In genomic region chr9:78902051-78902450, GRCh38 we compare ENCODE assay signal across 34 cellular contexts.
"Had no signal": no experiment of that assay in that cellular context is flagged by ENCODE, and none has a peak within 500 bp of the region (broad histone marks: within the 10 kb centered on the region; RNA-seq: fewer than 3 reads in every experiment).

No MANE protein-coding gene starts in this region.

- H3K36me3 ChIP-seq: adrenal gland, brain microvascular endothelial cell, breast epithelium had no signal

- H3K4me3 Mint-ChIP-seq: activated B cell treated with CpG ODN at 0.5 μM for 24 hours; activated CD4-positive, alpha-beta memory T cell treated with anti-CD3 and anti-CD28 coated beads for 36 hours; activated CD4-positive, alpha-beta T cell treated with anti-CD3 and anti-CD28 coated beads, Interleukin-2, amount 10 ng/mL, durations not matched to agents 24 days and 14 days; activated CD8-positive, alpha-beta memory T cell treated with anti-CD3 and anti-CD28 coated beads, Interleukin-2, amount 10 ng/mL, durations not matched to agents 7 days and 5 days; activated CD8-positive, alpha-beta T cell treated with anti-CD3 and anti-CD28 coated beads for 36 hours; activated naive CD4-positive, alpha-beta T cell treated with anti-CD3 and anti-CD28 coated beads for 36 hours; activated naive CD8-positive, alpha-beta T cell treated with anti-CD3 and anti-CD28 coated beads for 36 hours; activated T-cell treated with anti-CD3 and anti-CD28 coated beads, Interleukin-2, amount 50 U/mL, for 4 hours; activated T-cell treated with anti-CD3 and anti-CD28 coated beads, Interleukin-2, amount 50 U/mL, for 72 hours; activated T-helper 1 cell treated with anti-CD3 and anti-CD28 coated beads, Interleukin-12 subunit alpha, Interleukin-12 subunit beta, Interleukin-2, Interleukin-4 antibody, amounts not matched to agents 30 ng/mL and 10 ng/mL and 1 ng/mL, durations not matched to agents 14 hours and 24 hours and 36 hours; activated T-helper 17 cell treated with anti-CD3 and anti-CD28 coated beads, Interleukin-2, amount 50 U/mL, for 72 hours; T-helper 1 cell treated with Interleukin-12 subunit alpha and Interleukin-12 subunit beta and Interleukin-4 antibody, amounts not matched to agents 30 μg/mL and 1 μg/mL, for 36 hours; T-helper 2 cell treated with Interferon-gamma antibody and Interleukin-4, amounts not matched to agents 5 μg/mL and 100 μg/mL, for 36 hours had no signal

- DNase-seq: activated B cell treated with CpG ODN at 0.5 μM for 24 hours; activated CD4-positive, alpha-beta memory T cell treated with anti-CD3 and anti-CD28 coated beads for 36 hours; activated CD4-positive, alpha-beta T cell treated with anti-CD3 and anti-CD28 coated beads for 4 hours; activated CD4-positive, alpha-beta T cell treated with anti-CD3 and anti-CD28 coated beads, Interleukin-2, amount 10 ng/mL, durations not matched to agents 24 days and 14 days; activated CD4-positive, alpha-beta T cell treated with anti-CD3 and anti-CD28 coated beads, Interleukin-2, amount 50 U/mL, for 1 hour; activated CD4-positive, alpha-beta T cell treated with anti-CD3 and anti-CD28 coated beads, Interleukin-2, amount 50 U/mL, for 4 hours; activated CD4-positive, CD25-positive, alpha-beta regulatory T cell treated with anti-CD3 and anti-CD28 coated beads, Interleukin-2, amount 50 U/mL, for 72 hours; activated CD8-positive, alpha-beta memory T cell treated with anti-CD3 and anti-CD28 coated beads, Interleukin-2, amount 10 ng/mL, durations not matched to agents 7 days and 5 days; activated CD8-positive, alpha-beta T cell treated with anti-CD3 and anti-CD28 coated beads for 36 hours; activated effector memory CD4-positive, alpha-beta T cell treated with anti-CD3 and anti-CD28 coated beads, Interleukin-2, amount 50 U/mL, for 16 hours; activated gamma-delta T cell treated with Interleukin-2 at 50 U/mL for 16 hours; activated naive CD4-positive, alpha-beta T cell; activated naive CD4-positive, alpha-beta T cell treated with anti-CD3 and anti-CD28 coated beads for 36 hours; activated naive CD4-positive, alpha-beta T cell treated with anti-CD3 and anti-CD28 coated beads, Interleukin-2, amount 50 U/mL, for 16 hours; activated naive CD8-positive, alpha-beta T cell treated with anti-CD3 and anti-CD28 coated beads for 36 hours; activated T-cell treated with anti-CD3 and anti-CD28 coated beads for 4 hours; activated T-cell treated with anti-CD3 and anti-CD28 coated beads, Interleukin-2, amount 50 U/mL, for 1 hour; activated T-cell treated with anti-CD3 and anti-CD28 coated beads, Interleukin-2, amount 50 U/mL, for 4 hours; activated T-cell treated with anti-CD3 and anti-CD28 coated beads, Interleukin-2, amount 50 U/mL, for 72 hours; adrenal gland; amniotic stem cell; aorta; body of pancreas; brain microvascular endothelial cell; central memory CD4-positive, alpha-beta T cell; T-helper 2 cell; T-helper 9 cell had no signal

- H3K4me3 ChIP-seq: adrenal gland, body of pancreas, breast epithelium had no signal

- H3K9me3 ChIP-seq: adrenal gland, body of pancreas, breast epithelium had no signal

- H3K27me3 ChIP-seq: adrenal gland, body of pancreas, brain microvascular endothelial cell, breast epithelium had no signal

- H3K4me1 Mint-ChIP-seq: activated B cell treated with CpG ODN at 0.5 μM for 24 hours; activated CD4-positive, alpha-beta T cell treated with anti-CD3 and anti-CD28 coated beads, Interleukin-2, amount 10 ng/mL, durations not matched to agents 24 days and 14 days; activated CD8-positive, alpha-beta memory T cell treated with anti-CD3 and anti-CD28 coated beads, Interleukin-2, amount 10 ng/mL, durations not matched to agents 7 days and 5 days; activated naive CD8-positive, alpha-beta T cell treated with anti-CD3 and anti-CD28 coated beads for 36 hours; activated T-helper 17 cell treated with anti-CD3 and anti-CD28 coated beads, Interleukin-2, amount 50 U/mL, for 72 hours had no signal

- H3K9me3 Mint-ChIP-seq: activated B cell treated with CpG ODN at 0.5 μM for 24 hours; activated CD4-positive, alpha-beta memory T cell treated with anti-CD3 and anti-CD28 coated beads for 36 hours; activated CD8-positive, alpha-beta T cell treated with anti-CD3 and anti-CD28 coated beads for 36 hours; activated naive CD4-positive, alpha-beta T cell treated with anti-CD3 and anti-CD28 coated beads for 36 hours; activated naive CD4-positive, alpha-beta T cell treated with anti-CD3 and anti-CD28 coated beads, Interleukin-2, amount 50 U/mL, for 72 hours; activated naive CD8-positive, alpha-beta T cell treated with anti-CD3 and anti-CD28 coated beads for 36 hours; activated T-cell treated with anti-CD3 and anti-CD28 coated beads, Interleukin-2, amount 50 U/mL, for 4 hours; activated T-helper 1 cell treated with anti-CD3 and anti-CD28 coated beads, Interleukin-12 subunit alpha, Interleukin-12 subunit beta, Interleukin-2, Interleukin-4 antibody, amounts not matched to agents 30 ng/mL and 10 ng/mL and 1 ng/mL, durations not matched to agents 14 hours and 24 hours and 36 hours; T-helper 1 cell treated with Interleukin-12 subunit alpha and Interleukin-12 subunit beta and Interleukin-4 antibody, amounts not matched to agents 30 μg/mL and 1 μg/mL, for 36 hours; T-helper 2 cell treated with Interferon-gamma antibody and Interleukin-4, amounts not matched to agents 5 μg/mL and 100 μg/mL, for 36 hours had no signal

- ATAC-seq: activated CD8-positive, alpha-beta memory T cell treated with anti-CD3 and anti-CD28 coated beads, Interleukin-2, amount 10 ng/mL, durations not matched to agents 7 days and 5 days; activated CD8-positive, alpha-beta T cell treated with anti-CD3 and anti-CD28 coated beads for 36 hours; activated naive CD4-positive, alpha-beta T cell treated with anti-CD3 and anti-CD28 coated beads, Interleukin-2, amount 50 U/mL, for 72 hours; activated T-cell treated with anti-CD3 and anti-CD28 coated beads, Interleukin-2, amount 50 U/mL, for 4 hours; activated T-cell treated with anti-CD3 and anti-CD28 coated beads, Interleukin-2, amount 50 U/mL, for 72 hours; activated T-helper 17 cell treated with anti-CD3 and anti-CD28 coated beads, Interleukin-2, amount 50 U/mL, for 72 hours; body of pancreas had no signal

- H3K4me1 ChIP-seq: breast epithelium had no signal

- H3K27ac ChIP-seq: adrenal gland, body of pancreas, brain microvascular endothelial cell, breast epithelium, VCaP had no signal

- H3K27ac Mint-ChIP-seq: activated B cell treated with CpG ODN at 0.5 μM for 24 hours; activated CD4-positive, alpha-beta memory T cell treated with anti-CD3 and anti-CD28 coated beads for 36 hours; activated CD4-positive, alpha-beta T cell treated with anti-CD3 and anti-CD28 coated beads, Interleukin-2, amount 10 ng/mL, durations not matched to agents 24 days and 14 days; activated CD8-positive, alpha-beta memory T cell treated with anti-CD3 and anti-CD28 coated beads, Interleukin-2, amount 10 ng/mL, durations not matched to agents 7 days and 5 days; activated CD8-positive, alpha-beta T cell treated with anti-CD3 and anti-CD28 coated beads for 36 hours; activated naive CD4-positive, alpha-beta T cell treated with anti-CD3 and anti-CD28 coated beads for 36 hours; activated naive CD4-positive, alpha-beta T cell treated with anti-CD3 and anti-CD28 coated beads, Interleukin-2, amount 50 U/mL, for 72 hours; activated naive CD8-positive, alpha-beta T cell treated with anti-CD3 and anti-CD28 coated beads for 36 hours; activated T-cell treated with anti-CD3 and anti-CD28 coated beads, Interleukin-2, amount 50 U/mL, for 72 hours; activated T-helper 1 cell treated with anti-CD3 and anti-CD28 coated beads, Interleukin-12 subunit alpha, Interleukin-12 subunit beta, Interleukin-2, Interleukin-4 antibody, amounts not matched to agents 30 ng/mL and 10 ng/mL and 1 ng/mL, durations not matched to agents 14 hours and 24 hours and 36 hours; T-helper 1 cell treated with Interleukin-12 subunit alpha and Interleukin-12 subunit beta and Interleukin-4 antibody, amounts not matched to agents 30 μg/mL and 1 μg/mL, for 36 hours; T-helper 2 cell treated with Interferon-gamma antibody and Interleukin-4, amounts not matched to agents 5 μg/mL and 100 μg/mL, for 36 hours had no signal

- H3K36me3 Mint-ChIP-seq: activated CD4-positive, alpha-beta memory T cell treated with anti-CD3 and anti-CD28 coated beads for 36 hours; activated CD8-positive, alpha-beta memory T cell treated with anti-CD3 and anti-CD28 coated beads, Interleukin-2, amount 10 ng/mL, durations not matched to agents 7 days and 5 days; activated naive CD4-positive, alpha-beta T cell treated with anti-CD3 and anti-CD28 coated beads, Interleukin-2, amount 50 U/mL, for 72 hours; activated naive CD8-positive, alpha-beta T cell treated with anti-CD3 and anti-CD28 coated beads for 36 hours had no signal

- H3K27me3 Mint-ChIP-seq: activated B cell treated with CpG ODN at 0.5 μM for 24 hours; activated CD4-positive, alpha-beta memory T cell treated with anti-CD3 and anti-CD28 coated beads for 36 hours; activated CD4-positive, alpha-beta T cell treated with anti-CD3 and anti-CD28 coated beads, Interleukin-2, amount 10 ng/mL, durations not matched to agents 24 days and 14 days; activated CD8-positive, alpha-beta memory T cell treated with anti-CD3 and anti-CD28 coated beads, Interleukin-2, amount 10 ng/mL, durations not matched to agents 7 days and 5 days; activated CD8-positive, alpha-beta T cell treated with anti-CD3 and anti-CD28 coated beads for 36 hours; activated naive CD8-positive, alpha-beta T cell treated with anti-CD3 and anti-CD28 coated beads for 36 hours; activated T-helper 17 cell treated with anti-CD3 and anti-CD28 coated beads, Interleukin-2, amount 50 U/mL, for 72 hours had no signal
